ENCODE assay signal across 1 cellular context in genomic region chr6:113258771-113259170, GRCh38.
TF ChIP-seq lines count a peak whose summit lies in the region.

No MANE protein-coding gene starts in this region.

TF ChIP-seq in SK-N-SH treated with all-trans-retinoic acid at 6 μM for 48 hours, 23 proteins besides CTCF, POLR2A, EP300 and RAD21 (continued from another document):
- TF ChIP-seq TSHZ2 (CRISPR knock-in tag; IDR thresholded peaks at IDR 0.05) (no peak), ZFP30 (CRISPR knock-in tag; IDR thresholded peaks at IDR 0.05) (no peak), PPARA (CRISPR knock-in tag; IDR thresholded peaks at IDR 0.05; ENCODE audit: borderline replicate concordance) (no peak), OSR1 (CRISPR knock-in tag; IDR thresholded peaks at IDR 0.05) (no peak), CSDC2 (CRISPR knock-in tag; IDR thresholded peaks at IDR 0.05) (no peak), GLIS3 (CRISPR knock-in tag; IDR thresholded peaks at IDR 0.05) (no peak), ZNF8 (CRISPR knock-in tag; IDR thresholded peaks at IDR 0.05) (no peak), TCF4 (CRISPR knock-in tag; IDR thresholded peaks at IDR 0.05; ENCODE audit: borderline replicate concordance) (no peak), ZNF565 (CRISPR knock-in tag; conservative IDR thresholded peaks at IDR 0.05; ENCODE audit: low read depth) (no peak), ISL1 (CRISPR knock-in tag; IDR thresholded peaks at IDR 0.05) (no peak), ZFP3 (CRISPR knock-in tag; IDR thresholded peaks at IDR 0.05) (no peak), CREB5 (CRISPR knock-in tag; IDR thresholded peaks at IDR 0.05; ENCODE audit: low read depth) (no peak), POU6F1 (CRISPR knock-in tag; IDR thresholded peaks at IDR 0.05; ENCODE audit: borderline replicate concordance, low read depth) (no peak), ESRRG (CRISPR knock-in tag; IDR thresholded peaks at IDR 0.05) (no peak), ZNF70 (CRISPR knock-in tag; IDR thresholded peaks at IDR 0.05) (no peak), TOX (CRISPR knock-in tag; IDR thresholded peaks at IDR 0.05; ENCODE audit: borderline replicate concordance) (no peak), PATZ1 (CRISPR knock-in tag; IDR thresholded peaks at IDR 0.05; ENCODE audit: borderline replicate concordance) (no peak), ARNTL (CRISPR knock-in tag; IDR thresholded peaks at IDR 0.05; ENCODE audit: borderline replicate concordance, low read depth) (no peak)
